Comparison of ENCODE assay signal across 11 cellular contexts in the genomic region with DNA sequence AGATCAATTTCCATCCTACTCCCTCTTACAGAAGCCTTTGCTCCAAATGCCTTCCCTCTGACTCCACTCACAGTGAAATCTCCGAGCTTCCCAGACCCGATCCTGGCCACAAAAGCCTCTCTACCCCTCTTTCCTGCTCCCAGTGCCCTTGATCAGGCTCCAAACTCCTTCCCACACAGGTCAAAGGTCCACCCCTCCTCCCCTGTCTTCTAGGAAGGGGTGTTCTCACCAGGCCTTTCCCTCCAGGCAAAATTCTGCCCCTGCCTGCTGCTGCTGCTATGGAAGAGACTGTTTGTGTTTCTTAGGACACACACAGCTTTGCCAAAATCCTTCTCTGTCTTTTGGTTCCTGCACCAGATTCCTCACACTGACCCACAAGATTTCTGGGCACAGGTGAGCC.
DNase-seq lines count a peak whose midpoint lies in the region; ATAC-seq and TF ChIP-seq lines count a peak whose summit lies in the region.
"Had no signal": no experiment of that assay in that cellular context is flagged by ENCODE, and none has a peak within 500 bp of the region (broad histone marks: within the 10 kb centered on the region; RNA-seq: fewer than 3 reads in every experiment).

No MANE protein-coding gene starts in this region.

- intact Hi-C loops in ascending aorta (cut with DNase I) (loop anchor here (5.0 kb wide), 1 partner anchor 144 kb away; no protein-coding TSS in a partner anchor), left cardiac atrium (cut with DNase I) (no loop called here), posterior cingulate gyrus (cut with DNase I) (no loop called here)

- no peak overlapping the region for H3K27ac Mint-ChIP-seq in endothelial cell (ENCODE audit: unreplicated experiment)

- H3K4me1 ChIP-seq in ascending aorta = peaks cover 0 to 24% of the 10 kb centered on the region in 2 donors

- H3K4me3 ChIP-seq in ascending aorta = peak overlapping the region in 1 of 2 donors; percentile 15

- H3K4me1 Mint-ChIP-seq in endothelial cell (ENCODE audit: unreplicated experiment) = no peaks in the 10 kb centered on the region

- H3K36me3 Mint-ChIP-seq in endothelial cell (ENCODE audit: low read depth, unreplicated experiment) = no peaks in the 10 kb centered on the region

- no peak for TF ChIP-seq CTCF in ascending aorta (IDR thresholded peaks at IDR 0.05)
- no peak for TF ChIP-seq CTCF in endothelial cell (IDR thresholded peaks at IDR 0.05; ENCODE audit: unreplicated experiment)

- no peaks in the 10 kb centered on the region for H3K27me3 Mint-ChIP-seq in endothelial cell (ENCODE audit: unreplicated experiment)

- no peak overlapping the region for H3K4me3 Mint-ChIP-seq in endothelial cell (ENCODE audit: unreplicated experiment)

- peak overlapping the region; percentile 74 to 87 for H3K27ac ChIP-seq in ascending aorta
- H3K27ac ChIP-seq: C4-2B had no signal

- ATAC-seq in left cardiac atrium (peak; percentile 72 to 83), GM21529 (IDR thresholded peaks at IDR 0.05; ENCODE audit: unreplicated experiment) (no peak)

- H3K27me3 ChIP-seq in ascending aorta = no peaks in the 10 kb centered on the region

- no peaks in the 10 kb centered on the region for H3K36me3 ChIP-seq in ascending aorta

- no peaks in the 10 kb centered on the region for H3K9me3 Mint-ChIP-seq in endothelial cell (ENCODE audit: unreplicated experiment)

- no peaks in the 10 kb centered on the region for H3K9me3 ChIP-seq in ascending aorta

- peak; percentile 44 for DNase-seq in Ammon's horn (ENCODE audit: low spot score)
- DNase-seq in ascending aorta (ENCODE audit: low spot score in 2 of 2) = peak; percentile 10 to 73
- DNase-seq in left cardiac atrium = peak; percentile 21
- peak in 7 of 10 donors; percentile 10 to 70 (median 20) for DNase-seq in posterior cingulate gyrus
- no peak for DNase-seq in MV-4-11 (lab: John Stamatoyannopoulos, UW)
- DNase-seq in mesenteric fat pad (ENCODE audit: low spot score) = no peak
- DNase-seq in endothelial cell (ENCODE audit: low spot score) = no peak
- DNase-seq: activated CD4-positive, alpha-beta T cell treated with anti-CD3 and anti-CD28 coated beads, Interleukin-2, amount 50 U/mL, for 48 hours; NCI-H345 had no signal

Comparison
In these comparisons a context has a peak if more than half of its experiments do, and no peak if none do; other contexts are left out.
1. DNase-seq: peak in Ammon's horn (single experiment), ascending aorta (2 of 2), left cardiac atrium (single experiment) and posterior cingulate gyrus (7 of 10); none in MV-4-11 (single experiment), mesenteric fat pad (single experiment) and endothelial cell (single experiment).